ENCODE assay signal across 1 cellular context in genomic region chr2:8573234-8573941, GRCh38.
TF ChIP-seq lines count a peak whose summit lies in the region.

No MANE protein-coding gene starts in this region.

TF ChIP-seq in HepG2, 621 proteins besides CTCF, POLR2A, EP300 and RAD21 (continued from another document and continues in another):
- no peak for TF ChIP-seq ZBTB26 (CRISPR knock-in tag; IDR thresholded peaks at IDR 0.05; ENCODE audit: borderline replicate concordance)
- no peak for TF ChIP-seq HIC2 (CRISPR knock-in tag; IDR thresholded peaks at IDR 0.05; ENCODE audit: low read depth)
- TF ChIP-seq THRA (CRISPR knock-in tag; IDR thresholded peaks at IDR 0.05; ENCODE audit: borderline replicate concordance) = 0 out of 2 replicates have a peak, but pooled peaks have one; percentile 2
- TF ChIP-seq FOXK2 (IDR thresholded peaks at IDR 0.05) = no peak
- TF ChIP-seq RFX5 (IDR thresholded peaks at IDR 0.05; ENCODE audit: low read depth, low read length) = no peak
- no peak for TF ChIP-seq ZNF660 (CRISPR knock-in tag; IDR thresholded peaks at IDR 0.05; ENCODE audit: borderline replicate concordance, low read depth)
- no peak for TF ChIP-seq MBD4 (IDR thresholded peaks at IDR 0.05; ENCODE audit: borderline replicate concordance, low read length)
- TF ChIP-seq TAF1 (CRISPR knock-in tag; IDR thresholded peaks at IDR 0.05) = peak; percentile 47; the same call in 1 of the 2 replicates
- TF ChIP-seq, protein P1, sequence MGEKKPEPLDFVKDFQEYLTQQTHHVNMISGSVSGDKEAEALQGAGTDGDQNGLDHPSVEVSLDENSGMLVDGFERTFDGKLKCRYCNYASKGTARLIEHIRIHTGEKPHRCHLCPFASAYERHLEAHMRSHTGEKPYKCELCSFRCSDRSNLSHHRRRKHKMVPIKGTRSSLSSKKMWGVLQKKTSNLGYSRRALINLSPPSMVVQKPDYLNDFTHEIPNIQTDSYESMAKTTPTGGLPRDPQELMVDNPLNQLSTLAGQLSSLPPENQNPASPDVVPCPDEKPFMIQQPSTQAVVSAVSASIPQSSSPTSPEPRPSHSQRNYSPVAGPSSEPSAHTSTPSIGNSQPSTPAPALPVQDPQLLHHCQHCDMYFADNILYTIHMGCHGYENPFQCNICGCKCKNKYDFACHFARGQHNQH (CRISPR knock-in tag; IDR thresholded peaks at IDR 0.05) = 0 out of 2 replicates have a peak, but pooled peaks have one; percentile 53
- no peak; the same call in 1 of the 2 replicates for TF ChIP-seq DR1 (CRISPR knock-in tag; IDR thresholded peaks at IDR 0.05)
- no peak; the same call in 1 of the 2 replicates for TF ChIP-seq NCOA1 (CRISPR knock-in tag; IDR thresholded peaks at IDR 0.05)
- TF ChIP-seq XBP1 (CRISPR knock-in tag; IDR thresholded peaks at IDR 0.05) = no peak
- TF ChIP-seq SPEN (CRISPR knock-in tag; IDR thresholded peaks at IDR 0.05; ENCODE audit: low read depth) = peak; percentile 38
- TF ChIP-seq TCF7L2 (IDR thresholded peaks at IDR 0.05; ENCODE audit: low read depth, low read length) = no peak
- no peak; the same call in none of the 2 replicates for TF ChIP-seq ARID4A (CRISPR knock-in tag; IDR thresholded peaks at IDR 0.05; ENCODE audit: borderline replicate concordance)
- TF ChIP-seq ZBTB38 (CRISPR knock-in tag; IDR thresholded peaks at IDR 0.05) = no peak
- TF ChIP-seq FOXA1 (IDR thresholded peaks at IDR 0.05) = no peak
- TF ChIP-seq FOXA1 (CRISPR knock-in tag; IDR thresholded peaks at IDR 0.05) = peak; percentile 20; the same call in 1 of the 2 replicates
- no peak for TF ChIP-seq KLF12 (CRISPR knock-in tag; IDR thresholded peaks at IDR 0.05; ENCODE audit: borderline replicate concordance)
- no peak for TF ChIP-seq YY1 (IDR thresholded peaks at IDR 0.05; ENCODE audit: insufficient read depth, insufficient replicate concordance, low read depth, low read length)
- peak; percentile 13 for TF ChIP-seq ZKSCAN5 (CRISPR knock-in tag; IDR thresholded peaks at IDR 0.05)
- TF ChIP-seq PTBP1 (IDR thresholded peaks at IDR 0.05; ENCODE audit: low read depth, low read length, poor library complexity, severe bottlenecking) = no peak
- TF ChIP-seq RXRB (CRISPR knock-in tag; IDR thresholded peaks at IDR 0.05; ENCODE audit: borderline replicate concordance) = no peak
- peak; percentile 19; the same call in 1 of the 2 replicates for TF ChIP-seq TGIF2 (CRISPR knock-in tag; IDR thresholded peaks at IDR 0.05)
- no peak for TF ChIP-seq ZNF460 (CRISPR knock-in tag; IDR thresholded peaks at IDR 0.05; ENCODE audit: borderline replicate concordance)
- TF ChIP-seq, protein P2, sequence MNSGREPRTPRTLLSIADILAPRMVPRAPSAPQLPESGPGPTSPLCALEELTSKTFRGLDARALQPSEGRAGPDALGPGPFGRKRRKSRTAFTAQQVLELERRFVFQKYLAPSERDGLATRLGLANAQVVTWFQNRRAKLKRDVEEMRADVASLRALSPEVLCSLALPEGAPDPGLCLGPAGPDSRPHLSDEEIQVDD (CRISPR knock-in tag; IDR thresholded peaks at IDR 0.05; ENCODE audit: borderline replicate concordance) = no peak
- TF ChIP-seq, protein P3, sequence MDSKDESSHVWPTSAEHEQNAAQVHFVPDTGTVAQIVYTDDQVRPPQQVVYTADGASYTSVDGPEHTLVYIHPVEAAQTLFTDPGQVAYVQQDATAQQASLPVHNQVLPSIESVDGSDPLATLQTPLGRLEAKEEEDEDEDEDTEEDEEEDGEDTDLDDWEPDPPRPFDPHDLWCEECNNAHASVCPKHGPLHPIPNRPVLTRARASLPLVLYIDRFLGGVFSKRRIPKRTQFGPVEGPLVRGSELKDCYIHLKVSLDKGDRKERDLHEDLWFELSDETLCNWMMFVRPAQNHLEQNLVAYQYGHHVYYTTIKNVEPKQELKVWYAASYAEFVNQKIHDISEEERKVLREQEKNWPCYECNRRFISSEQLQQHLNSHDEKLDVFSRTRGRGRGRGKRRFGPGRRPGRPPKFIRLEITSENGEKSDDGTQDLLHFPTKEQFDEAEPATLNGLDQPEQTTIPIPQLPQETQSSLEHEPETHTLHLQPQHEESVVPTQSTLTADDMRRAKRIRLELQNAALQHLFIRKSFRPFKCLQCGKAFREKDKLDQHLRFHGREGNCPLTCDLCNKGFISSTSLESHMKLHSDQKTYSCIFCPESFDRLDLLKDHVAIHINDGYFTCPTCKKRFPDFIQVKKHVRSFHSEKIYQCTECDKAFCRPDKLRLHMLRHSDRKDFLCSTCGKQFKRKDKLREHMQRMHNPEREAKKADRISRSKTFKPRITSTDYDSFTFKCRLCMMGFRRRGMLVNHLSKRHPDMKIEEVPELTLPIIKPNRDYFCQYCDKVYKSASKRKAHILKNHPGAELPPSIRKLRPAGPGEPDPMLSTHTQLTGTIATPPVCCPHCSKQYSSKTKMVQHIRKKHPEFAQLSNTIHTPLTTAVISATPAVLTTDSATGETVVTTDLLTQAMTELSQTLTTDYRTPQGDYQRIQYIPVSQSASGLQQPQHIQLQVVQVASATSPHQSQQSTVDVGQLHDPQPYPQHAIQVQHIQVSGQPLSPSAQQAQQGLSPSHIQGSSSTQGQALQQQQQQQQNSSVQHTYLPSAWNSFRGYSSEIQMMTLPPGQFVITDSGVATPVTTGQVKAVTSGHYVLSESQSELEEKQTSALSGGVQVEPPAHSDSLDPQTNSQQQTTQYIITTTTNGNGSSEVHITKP (CRISPR knock-in tag; IDR thresholded peaks at IDR 0.05; ENCODE audit: low read depth) = no peak
- TF ChIP-seq, protein P4, sequence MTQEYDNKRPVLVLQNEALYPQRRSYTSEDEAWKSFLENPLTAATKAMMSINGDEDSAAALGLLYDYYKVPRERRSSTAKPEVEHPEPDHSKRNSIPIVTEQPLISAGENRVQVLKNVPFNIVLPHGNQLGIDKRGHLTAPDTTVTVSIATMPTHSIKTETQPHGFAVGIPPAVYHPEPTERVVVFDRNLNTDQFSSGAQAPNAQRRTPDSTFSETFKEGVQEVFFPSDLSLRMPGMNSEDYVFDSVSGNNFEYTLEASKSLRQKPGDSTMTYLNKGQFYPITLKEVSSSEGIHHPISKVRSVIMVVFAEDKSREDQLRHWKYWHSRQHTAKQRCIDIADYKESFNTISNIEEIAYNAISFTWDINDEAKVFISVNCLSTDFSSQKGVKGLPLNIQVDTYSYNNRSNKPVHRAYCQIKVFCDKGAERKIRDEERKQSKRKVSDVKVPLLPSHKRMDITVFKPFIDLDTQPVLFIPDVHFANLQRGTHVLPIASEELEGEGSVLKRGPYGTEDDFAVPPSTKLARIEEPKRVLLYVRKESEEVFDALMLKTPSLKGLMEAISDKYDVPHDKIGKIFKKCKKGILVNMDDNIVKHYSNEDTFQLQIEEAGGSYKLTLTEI (CRISPR knock-in tag; conservative IDR thresholded peaks at IDR 0.05) = no peak
- no peak for TF ChIP-seq DBP (CRISPR knock-in tag; IDR thresholded peaks at IDR 0.05; ENCODE audit: not compliant biosample characterization)
- no peak for TF ChIP-seq RFXANK (CRISPR knock-in tag; IDR thresholded peaks at IDR 0.05)
- no peak for TF ChIP-seq U2AF2 (IDR thresholded peaks at IDR 0.05; ENCODE audit: low read depth, low read length)
- TF ChIP-seq AGO1 (IDR thresholded peaks at IDR 0.05; ENCODE audit: low read depth, low read length, poor library complexity, severe bottlenecking) = no peak
- TF ChIP-seq MZF1 (CRISPR knock-in tag; IDR thresholded peaks at IDR 0.05; ENCODE audit: borderline replicate concordance) = no peak
- no peak for TF ChIP-seq ZNF678 (CRISPR knock-in tag; IDR thresholded peaks at IDR 0.05)
- no peak for TF ChIP-seq CREB1 (IDR thresholded peaks at IDR 0.05)
- TF ChIP-seq CREB1 (CRISPR knock-in tag; IDR thresholded peaks at IDR 0.05) = no peak
- TF ChIP-seq JDP2 (CRISPR knock-in tag; IDR thresholded peaks at IDR 0.05; ENCODE audit: borderline replicate concordance) = no peak; the same call in 1 of the 2 replicates
- TF ChIP-seq, protein P5, sequence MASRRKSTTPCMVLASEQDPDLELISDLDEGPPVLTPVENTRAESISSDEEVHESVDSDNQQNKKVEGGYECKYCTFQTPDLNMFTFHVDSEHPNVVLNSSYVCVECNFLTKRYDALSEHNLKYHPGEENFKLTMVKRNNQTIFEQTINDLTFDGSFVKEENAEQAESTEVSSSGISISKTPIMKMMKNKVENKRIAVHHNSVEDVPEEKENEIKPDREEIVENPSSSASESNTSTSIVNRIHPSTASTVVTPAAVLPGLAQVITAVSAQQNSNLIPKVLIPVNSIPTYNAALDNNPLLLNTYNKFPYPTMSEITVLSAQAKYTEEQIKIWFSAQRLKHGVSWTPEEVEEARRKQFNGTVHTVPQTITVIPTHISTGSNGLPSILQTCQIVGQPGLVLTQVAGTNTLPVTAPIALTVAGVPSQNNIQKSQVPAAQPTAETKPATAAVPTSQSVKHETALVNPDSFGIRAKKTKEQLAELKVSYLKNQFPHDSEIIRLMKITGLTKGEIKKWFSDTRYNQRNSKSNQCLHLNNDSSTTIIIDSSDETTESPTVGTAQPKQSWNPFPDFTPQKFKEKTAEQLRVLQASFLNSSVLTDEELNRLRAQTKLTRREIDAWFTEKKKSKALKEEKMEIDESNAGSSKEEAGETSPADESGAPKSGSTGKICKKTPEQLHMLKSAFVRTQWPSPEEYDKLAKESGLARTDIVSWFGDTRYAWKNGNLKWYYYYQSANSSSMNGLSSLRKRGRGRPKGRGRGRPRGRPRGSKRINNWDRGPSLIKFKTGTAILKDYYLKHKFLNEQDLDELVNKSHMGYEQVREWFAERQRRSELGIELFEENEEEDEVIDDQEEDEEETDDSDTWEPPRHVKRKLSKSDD (CRISPR knock-in tag; IDR thresholded peaks at IDR 0.05; ENCODE audit: low read depth) = no peak
- TF ChIP-seq, protein P6, sequence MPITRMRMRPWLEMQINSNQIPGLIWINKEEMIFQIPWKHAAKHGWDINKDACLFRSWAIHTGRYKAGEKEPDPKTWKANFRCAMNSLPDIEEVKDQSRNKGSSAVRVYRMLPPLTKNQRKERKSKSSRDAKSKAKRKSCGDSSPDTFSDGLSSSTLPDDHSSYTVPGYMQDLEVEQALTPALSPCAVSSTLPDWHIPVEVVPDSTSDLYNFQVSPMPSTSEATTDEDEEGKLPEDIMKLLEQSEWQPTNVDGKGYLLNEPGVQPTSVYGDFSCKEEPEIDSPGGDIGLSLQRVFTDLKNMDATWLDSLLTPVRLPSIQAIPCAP (CRISPR knock-in tag; IDR thresholded peaks at IDR 0.05; ENCODE audit: low read depth) = no peak
- no peak for TF ChIP-seq MIER3 (CRISPR knock-in tag; IDR thresholded peaks at IDR 0.05; ENCODE audit: borderline replicate concordance)
- no peak for TF ChIP-seq FOXA3 (CRISPR knock-in tag; IDR thresholded peaks at IDR 0.05)
